In genomic region chr17:19111111-19111711, GRCh38 we compare ENCODE assay signal across 8 cellular contexts. TPM values are rescaled to one million over a fixed set of nuclear protein-coding genes. Genes with fewer than 3 reads are reported as not detected.
DNase-seq lines count a peak whose midpoint lies in the region; ATAC-seq and TF ChIP-seq lines count a peak whose summit lies in the region.
"Not testable (repeated sequence)": the region's sequence is repeated elsewhere in the genome, so short reads cannot be mapped to it uniquely, and the experiment has no call there.

No MANE protein-coding gene starts in this region.

- not testable (repeated sequence) for H3K36me3 ChIP-seq in Caco-2 (ENCODE audit: control insufficient read depth, insufficient read depth, low read length); SU-DHL-6 (ENCODE audit: low read length)

- H3K9ac ChIP-seq in SU-DHL-6 (ENCODE audit: low read length) = peak overlapping the region; percentile 39

- not testable (repeated sequence) for H3F3A ChIP-seq in SU-DHL-6 (ENCODE audit: insufficient read depth)

- peaks cover 14% of the 10 kb centered on the region for H3K36me3 Mint-ChIP-seq in Caco-2 (ENCODE audit: insufficient read depth, unreplicated experiment)
- H3K36me3 Mint-ChIP-seq in natural killer cell = not testable (repeated sequence)

- CTCF ChIA-PET in Caco-2 (lab: Charles Lee) = not testable (repeated sequence)

- intact Hi-C loops in Caco-2 (cut with micrococcal nuclease; ENCODE audit: unreplicated experiment); natural killer cell (cut with micrococcal nuclease): not testable (repeated sequence)

- peak overlapping the region; percentile 61 for H3K4me3 Mint-ChIP-seq in Caco-2 (ENCODE audit: unreplicated experiment)
- peak overlapping the region; percentile 81 for H3K4me3 Mint-ChIP-seq in natural killer cell

- DNase-seq in Caco-2 = peak; percentile 67 to 84
- DNase-seq in activated naive CD4-positive, alpha-beta T cell treated with anti-CD3 and anti-CD28 coated beads, Interleukin-2, amount 50 U/mL, for 16 hours = peak; percentile 68
- not testable (repeated sequence) for DNase-seq in fibroblast of villous mesenchyme (ENCODE audit: low read depth)
- peak; percentile 73 for DNase-seq in natural killer cell
- peak; percentile 26 to 49 (median 45) for DNase-seq in stimulated activated CD4-positive, alpha-beta T cell treated with anti-CD3 and anti-CD28 coated beads, TNF-alpha, amount 100 ng/mL, for 4 hours (ENCODE audit: low read depth in 3 of 3)

- H3K27ac Mint-ChIP-seq in Caco-2 (ENCODE audit: unreplicated experiment) (peak overlapping the region; percentile 95), natural killer cell (peak overlapping the region; percentile 53 to 81)

- not testable (repeated sequence) for H3K9me3 Mint-ChIP-seq in Caco-2 (ENCODE audit: unreplicated experiment); natural killer cell

- H3K4me3 ChIP-seq in Caco-2 (ENCODE audit: low read depth, low read length) (peak overlapping the region; percentile 48), fibroblast of villous mesenchyme (ENCODE audit: low read depth, low read length) (peak overlapping the region; percentile 54)
- H3K4me3 ChIP-seq in SU-DHL-6 (ENCODE audit: insufficient read depth, low read length, poor library complexity, severe bottlenecking) = not testable (repeated sequence)

- H3K9me3 ChIP-seq in Caco-2; SU-DHL-6 (ENCODE audit: insufficient read depth, low read length): not testable (repeated sequence)

- H3K4me2 ChIP-seq in SU-DHL-6 (ENCODE audit: low read depth, low read length, poor library complexity, severe bottlenecking) = peak overlapping the region; percentile 58

- H3K27me3 ChIP-seq in Caco-2 (replicated peaks; ENCODE audit: control insufficient read depth, insufficient read depth, low read length); SU-DHL-6 (ENCODE audit: low read length): not testable (repeated sequence)

- ATAC-seq in GM21360 (IDR thresholded peaks at IDR 0.05; ENCODE audit: unreplicated experiment) (peak; percentile 55), HG03280 (IDR thresholded peaks at IDR 0.05; ENCODE audit: unreplicated experiment) (peak; percentile 74), natural killer cell (peak; percentile 77 to 80 (median 79))

- not testable (repeated sequence) for H3K79me2 ChIP-seq in SU-DHL-6 (ENCODE audit: insufficient read depth, low read length)

- H3K4me1 ChIP-seq in Caco-2 = not testable (repeated sequence)

- peak; percentile 10 to 53 for TF ChIP-seq CTCF in Caco-2 (IDR thresholded peaks at IDR 0.05; ENCODE audit: insufficient read depth in 1 of 2, low read depth in 1 of 2, low read length in 1 of 2, severe bottlenecking in 1 of 2, unreplicated experiment in 1 of 2)
- not testable (repeated sequence) for TF ChIP-seq CTCF in SU-DHL-6 (IDR thresholded peaks at IDR 0.05; ENCODE audit: insufficient read depth, low read length, poor library complexity, severe bottlenecking); fibroblast of villous mesenchyme (IDR thresholded peaks at IDR 0.05; ENCODE audit: insufficient read depth, low read depth, low read length); natural killer cell (IDR thresholded peaks at IDR 0.05)

- not testable (repeated sequence) for H3K4me1 Mint-ChIP-seq in Caco-2 (ENCODE audit: low read depth, unreplicated experiment); natural killer cell

- H3K27ac ChIP-seq in SU-DHL-6 (ENCODE audit: low read depth, low read length) = peak overlapping the region; percentile 64

- H2AFZ ChIP-seq in SU-DHL-6 (ENCODE audit: low read depth, low read length, severe bottlenecking) = not testable (repeated sequence)

- not testable (repeated sequence) for H4K20me1 ChIP-seq in SU-DHL-6 (ENCODE audit: low read depth, low read length)

- H3K9me2 ChIP-seq in SU-DHL-6 (replicated peaks; ENCODE audit: insufficient read depth, low read length) = not testable (repeated sequence)

- H3K27me3 Mint-ChIP-seq in Caco-2 (ENCODE audit: insufficient read depth, unreplicated experiment); natural killer cell (ENCODE audit: low read depth in 2 of 2): not testable (repeated sequence)

- POLR2A ChIA-PET in Caco-2 (lab: Charles Lee) = not testable (repeated sequence)

- TSS peak; percentile 93 for BruUV-seq in Caco-2 (replicated peaks; lab: Mats Ljungman, UMichigan)

RNA-seq across cellular contexts. Expression of gene GRAPL, which starts 16.2 kb away (rescaled TPM):
- total RNA-seq in Caco-2 (2022) (not detected in 2 replicates), fibroblast of villous mesenchyme (0.43 TPM in 1 of 2 replicates, not detected in the other), natural killer cell (1 to 10 TPM; 2.4 to 6.5 (median 4.3) TPM)
